Comparison of ENCODE assay signal across 19 cellular contexts in the genomic region with DNA sequence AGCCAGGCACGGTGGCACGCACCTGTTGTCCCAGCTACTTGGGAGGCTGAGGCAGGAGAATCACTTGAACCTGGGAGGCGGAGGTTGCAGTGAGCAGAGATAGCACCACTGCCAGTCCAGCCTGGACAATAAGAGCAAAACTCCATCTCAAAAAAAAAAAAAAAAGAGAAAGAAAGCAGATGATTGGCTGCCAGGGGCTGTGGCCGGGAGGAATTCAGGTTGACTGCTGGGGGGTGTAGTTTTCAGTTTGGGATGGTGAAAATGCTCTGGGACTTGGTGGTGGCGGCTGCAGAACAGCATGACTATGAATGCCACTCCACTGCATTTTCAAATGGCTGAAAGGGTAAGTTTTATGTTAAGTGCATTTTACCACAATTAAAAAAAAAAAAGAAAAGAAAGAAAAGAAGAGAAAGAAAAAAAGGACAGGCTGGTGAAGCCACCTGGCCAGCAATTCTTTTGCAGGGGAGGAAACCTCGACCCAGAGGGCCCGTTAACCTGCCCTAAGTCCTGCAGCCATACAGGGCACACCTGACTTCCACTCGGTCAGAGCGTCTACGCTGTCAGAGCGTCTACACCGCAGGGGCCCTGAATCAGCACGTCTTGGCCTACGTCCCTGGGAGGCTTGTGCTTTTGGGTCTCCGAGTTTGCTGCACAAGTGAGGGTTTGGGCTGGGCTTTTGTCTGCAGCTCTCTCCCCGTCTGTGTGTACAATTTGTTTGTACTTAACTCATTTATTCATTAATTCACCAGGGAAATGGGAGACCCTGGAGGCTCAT. TPM values are rescaled to one million over a fixed set of nuclear protein-coding genes. Genes with fewer than 3 reads are reported as not detected.
"Had no signal": no experiment of that assay in that cellular context is flagged by ENCODE, and none has a peak within 500 bp of the region (broad histone marks: within the 10 kb centered on the region; RNA-seq: fewer than 3 reads in every experiment).

No MANE protein-coding gene starts in this region.

- H3K27ac ChIP-seq: VCaP had no signal

- ATAC-seq: activated CD4-positive, alpha-beta T cell treated with anti-CD3 and anti-CD28 coated beads for 36 hours; activated CD8-positive, alpha-beta T cell treated with anti-CD3 and anti-CD28 coated beads for 36 hours; PC-3; T-cell had no signal

- DNase-seq: activated CD4-positive, alpha-beta T cell treated with anti-CD3 and anti-CD28 coated beads for 36 hours; activated CD4-positive, alpha-beta T cell treated with anti-CD3 and anti-CD28 coated beads, Interleukin-2, amount 50 U/mL, for 1 hour; activated CD8-positive, alpha-beta memory T cell treated with anti-CD3 and anti-CD28 coated beads, Interleukin-2, amount 50 U/mL, for 4 hours; activated CD8-positive, alpha-beta T cell treated with anti-CD3 and anti-CD28 coated beads for 36 hours; amygdala; Kasumi-1; KBM-7; NCI-H1105 treated with DMSO at 0.1 percent for 48 hours; NCI-H1930; NCI-H2107; NCI-H510A treated with DMSO at 0.1 percent for 48 hours; PC-3; SHP77 treated with DMSO at 0.1 percent for 48 hours; T-cell; T-helper 2 cell; T1000 had no signal

- FAIRE-seq: astrocyte, RCC 7860 had no signal

RNA-seq across cellular contexts. Expression of a gene that starts 6.7 kb away (rescaled TPM):
- total RNA-seq: activated CD4-positive, alpha-beta T cell treated with anti-CD3 and anti-CD28 coated beads for 36 hours; activated CD8-positive, alpha-beta T cell treated with anti-CD3 and anti-CD28 coated beads for 36 hours; astrocyte; PC-3; T-cell had no signal

RNA-seq across cellular contexts. Expression of a gene that starts 14.8 kb away (rescaled TPM):
- total RNA-seq: activated CD4-positive, alpha-beta T cell treated with anti-CD3 and anti-CD28 coated beads for 36 hours; activated CD8-positive, alpha-beta T cell treated with anti-CD3 and anti-CD28 coated beads for 36 hours; PC-3; T-cell had no signal
